18 cellular contexts compared by ENCODE assay signal in the genomic region with DNA sequence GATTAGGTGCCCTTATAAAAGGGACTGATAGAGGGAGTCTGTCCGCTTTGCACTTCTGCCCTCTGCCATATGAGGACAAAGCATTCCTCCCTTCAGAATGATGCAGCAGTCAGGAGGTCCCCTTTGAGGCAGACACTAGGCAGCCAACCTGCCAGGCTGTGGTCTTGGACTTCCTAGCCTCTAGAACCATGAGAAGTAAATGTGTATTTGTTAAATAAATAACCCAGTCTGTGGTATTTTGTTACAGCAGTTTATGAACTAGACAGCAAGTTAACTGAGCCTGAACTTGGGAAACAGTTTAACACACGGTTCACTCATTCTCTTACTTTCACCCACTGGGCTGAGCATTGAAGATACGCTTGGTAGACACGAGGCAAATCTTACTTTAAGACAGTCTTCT.
A peak's percentile ranks its signal among the peaks of the same experiment; 100 is the strongest.
DNase-seq lines count a peak whose midpoint lies in the region; TF ChIP-seq lines count a peak whose summit lies in the region.
"Had no signal": no experiment of that assay in that cellular context is flagged by ENCODE, and none has a peak within 500 bp of the region (broad histone marks: within the 10 kb centered on the region; RNA-seq: fewer than 3 reads in every experiment).

No MANE protein-coding gene starts in this region.

- WGBS in spleen, 5 donors: 71 to 83% (median 80%) methylated on average over 4 of the region's 4 CpGs

- H3K36me3 ChIP-seq in spleen: no peaks in the 10 kb centered on the region
- H3K36me3 ChIP-seq: BLaER1 treated with 17β-estradiol and CSF1 and Interleukin-3, amounts not matched to agents 10 nM and 100 nM had no signal

- no peaks in the 10 kb centered on the region for H3K27me3 ChIP-seq in spleen (replicated peaks in 1 of 7)
- H3K27me3 ChIP-seq: BLaER1 treated with 17β-estradiol and CSF1 and Interleukin-3, amounts not matched to agents 10 nM and 100 nM had no signal

- H3K9me3 ChIP-seq in spleen: no peaks in the 10 kb centered on the region
- H3K9me3 ChIP-seq: BLaER1 treated with 17β-estradiol and CSF1 and Interleukin-3, amounts not matched to agents 10 nM and 100 nM had no signal

- TF ChIP-seq CTCF in spleen (IDR thresholded peaks at IDR 0.05 in 8 of 11, conservative IDR thresholded peaks at IDR 0.05 in 3 of 11): no peak

- H3K4me3 ChIP-seq in spleen: no peak overlapping the region
- H3K4me3 ChIP-seq: A549; BLaER1 treated with 17β-estradiol and CSF1 and Interleukin-3, amounts not matched to agents 10 nM and 100 nM had no signal

- intact Hi-C loops in spleen (cut with DNase I; ENCODE audit: low total_unique reads): no loop called here

- no peaks in the 10 kb centered on the region for H3K4me1 ChIP-seq in spleen
- H3K4me1 ChIP-seq: A549; BLaER1 treated with 17β-estradiol and CSF1 and Interleukin-3, amounts not matched to agents 10 nM and 100 nM had no signal

- H3K27ac ChIP-seq in spleen: no peak overlapping the region
- H3K27ac ChIP-seq: 22Rv1; A549; BLaER1 treated with 17β-estradiol and CSF1 and Interleukin-3, amounts not matched to agents 10 nM and 100 nM; C4-2B had no signal

- no peak for TF ChIP-seq POLR2A in spleen (IDR thresholded peaks at IDR 0.05)

- DNase-seq in Caki2 (ENCODE audit: low read depth) (peak; percentile 8), kidney glomerular epithelial cell (lab: John Stamatoyannopoulos, UW) (peak; percentile 9), renal cortical epithelial cell (ENCODE audit: low read depth) (peak; percentile 68), spleen (peak; percentile 4), NCI-H128 (lab: John Stamatoyannopoulos, UW; ENCODE audit: unreplicated experiment) (no peak), NCI-H2081 (lab: John Stamatoyannopoulos, UW) (no peak), NCI-H82 treated with DMSO at 0.1 percent for 48 hours (lab: John Stamatoyannopoulos, UW; ENCODE audit: unreplicated experiment) (no peak)
- DNase-seq: AML-193; Calu3; CD4-positive, alpha-beta T cell; CD8-positive, alpha-beta memory T cell; COR-L47; DMS79 treated with DMSO at 0.1 percent for 48 hours; GF-D8 had no signal

- in situ Hi-C loops in Caki2 (cut with HindIII; ENCODE audit: low pct_unique_long_range_greater_than_20kb, low sequenced_read_pairs): no loop called here

Comparison
In these comparisons a context has a peak if more than half of its experiments do, and no peak if none do; other contexts are left out.
1. DNase-seq: peak in Caki2 (single experiment), kidney glomerular epithelial cell (single experiment), renal cortical epithelial cell (single experiment) and spleen (single experiment); none in NCI-H128 (single experiment), NCI-H2081 (0 of 2) and NCI-H82 treated with DMSO at 0.1 percent for 48 hours (single experiment).